ENCODE assay signal across 9 cellular contexts in the genomic region with DNA sequence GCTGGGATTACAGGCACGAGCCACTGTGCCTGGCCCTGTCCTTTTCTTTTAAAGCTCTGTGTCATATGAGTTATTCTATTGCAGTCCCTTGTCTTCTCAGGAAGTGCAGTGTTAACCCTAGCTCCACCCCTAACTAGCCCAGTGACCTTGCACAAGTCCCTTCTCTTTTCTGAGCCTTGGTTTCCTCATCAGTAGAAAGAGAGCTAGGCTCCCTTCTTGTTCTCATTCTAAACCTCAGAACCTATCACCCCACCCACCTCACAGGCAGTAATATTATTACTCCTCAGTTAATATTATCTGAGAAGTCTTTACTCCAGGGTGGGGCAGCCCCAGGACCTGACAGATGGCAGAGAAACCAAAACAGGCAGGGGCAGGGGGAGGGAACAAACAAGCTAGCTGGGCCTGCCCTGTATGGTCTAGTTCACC. TPM values are rescaled to one million over a fixed set of nuclear protein-coding genes. Genes with fewer than 3 reads are reported as not detected.
DNase-seq lines count a peak whose midpoint lies in the region; ATAC-seq, FAIRE-seq and TF ChIP-seq lines count a peak whose summit lies in the region.
"Had no signal": no experiment of that assay in that cellular context is flagged by ENCODE, and none has a peak within 500 bp of the region (broad histone marks: within the 10 kb centered on the region; RNA-seq: fewer than 3 reads in every experiment).

No MANE protein-coding gene starts in this region.

- H3K27me3 ChIP-seq in OCI-LY3 (ENCODE audit: low read depth, low read length) (no peaks in the 10 kb centered on the region), neutrophil (no peaks in the 10 kb centered on the region)

- peak overlapping the region; percentile 68 for H3K9ac ChIP-seq in OCI-LY3 (ENCODE audit: low read length)

- H3K36me3 ChIP-seq in OCI-LY3 (replicated peaks; ENCODE audit: low read depth, low read length), result peaks cover 2% of the 10 kb centered on the region
- no peaks in the 10 kb centered on the region for H3K36me3 ChIP-seq in neutrophil

- H3K4me2 ChIP-seq in OCI-LY3 (ENCODE audit: low read length), result peak overlapping the region; percentile 57

- peaks cover 10% of the 10 kb centered on the region; the same call in 1 of the 2 replicates for H3K9me3 ChIP-seq in OCI-LY3 (ENCODE audit: insufficient read depth, low read length)
- H3K9me3 ChIP-seq in neutrophil, result no peaks in the 10 kb centered on the region

- ATAC-seq in HG02852 (IDR thresholded peaks at IDR 0.05; ENCODE audit: unreplicated experiment), result peak; percentile 42

- no peaks in the 10 kb centered on the region for H4K20me1 ChIP-seq in OCI-LY3 (ENCODE audit: insufficient read depth, low read length)

- peak; percentile 48 for DNase-seq in activated CD4-positive, alpha-beta T cell treated with anti-CD3 and anti-CD28 coated beads for 48 hours
- DNase-seq in activated CD4-positive, alpha-beta T cell treated with anti-CD3 and anti-CD28 coated beads for 1 hour, result no peak
- DNase-seq in frontal cortex (ENCODE audit: low spot score in 2 of 2), result no peak
- DNase-seq in NCI-H1092 (lab: John Stamatoyannopoulos, UW), result no peak
- no peak for DNase-seq in Kasumi-1 (lab: John Stamatoyannopoulos, UW)

- H3K27ac ChIP-seq in OCI-LY3 (ENCODE audit: low read length) (peak overlapping the region; percentile 93), neutrophil (peak overlapping the region; percentile 96)

- FAIRE-seq in frontal cortex (lab: Jason Lieb, UNC), result no peak
- FAIRE-seq: TTC549 had no signal

- TF ChIP-seq CTCF in OCI-LY3 (IDR thresholded peaks at IDR 0.05; ENCODE audit: low read depth, low read length) (no peak), neutrophil (IDR thresholded peaks at IDR 0.05) (peak; percentile 12)

- H3K4me1 ChIP-seq in OCI-LY3 (ENCODE audit: low read length) (peaks cover 44% of the 10 kb centered on the region), neutrophil (ENCODE audit: control insufficient read depth in 1 of 2, insufficient read depth in 1 of 2, low read depth in 1 of 2, low read length in 1 of 2) (peaks cover 94 to 99% of the 10 kb centered on the region in 2 experiments)

- H3K4me3 ChIP-seq in OCI-LY3 (ENCODE audit: low read length) (peak overlapping the region; percentile 28), neutrophil (ENCODE audit: low read depth in 1 of 2, low read length in 1 of 2) (peak overlapping the region; percentile 46 to 53)

- peaks cover 87% of the 10 kb centered on the region for H3K79me2 ChIP-seq in OCI-LY3 (ENCODE audit: low read length)

- no peak overlapping the region for H2AFZ ChIP-seq in OCI-LY3 (ENCODE audit: low read depth, low read length)

RNA-seq across cellular contexts. Expression of a gene that starts 7.2 kb away (rescaled TPM):
- total RNA-seq in frontal cortex, result 71.7 TPM
